Comparison of ENCODE assay signal across 16 cellular contexts in the genomic region with DNA sequence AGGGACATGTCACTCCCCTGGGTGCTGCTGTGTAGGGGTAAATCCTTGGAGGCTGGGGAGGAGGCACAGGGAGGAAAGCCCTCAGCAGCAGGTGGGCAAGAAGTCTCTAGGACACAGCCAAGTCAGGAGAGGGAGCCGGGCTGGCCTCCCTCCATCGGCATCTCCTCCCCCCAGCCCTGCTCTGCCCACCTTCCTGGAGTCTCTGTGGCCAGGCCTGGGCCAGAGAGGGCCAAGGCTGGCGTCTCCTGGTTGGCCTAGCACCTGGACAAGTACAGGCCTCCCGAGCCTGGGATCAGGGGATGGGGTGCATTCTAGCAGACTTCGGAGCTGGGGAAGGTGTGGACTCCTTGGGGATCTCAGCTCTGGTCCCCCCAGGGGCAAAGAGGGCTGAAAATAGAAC. TPM values are rescaled to one million over a fixed set of nuclear protein-coding genes. Genes with fewer than 3 reads are reported as not detected.
"Had no signal": no experiment of that assay in that cellular context is flagged by ENCODE, and none has a peak within 500 bp of the region (broad histone marks: within the 10 kb centered on the region; RNA-seq: fewer than 3 reads in every experiment).

No MANE protein-coding gene starts in this region.

- H3K4me3 ChIP-seq: adrenal gland, SJSA1 had no signal

- ATAC-seq: activated CD8-positive, alpha-beta T cell treated with anti-CD3 and anti-CD28 coated beads for 36 hours; activated T-cell treated with anti-CD3 and anti-CD28 coated beads, Interleukin-2, amount 50 U/mL, for 4 hours; foreskin keratinocyte; left lobe of liver; stimulated activated naive CD8-positive, alpha-beta T cell treated with anti-CD3 and anti-CD28 coated beads, Interleukin-15, Interleukin-2, amounts not matched to agents 100 U/mL and 50 U/mL, for 24 hours had no signal

- H3K36me3 ChIP-seq: adrenal gland, SJSA1 had no signal

- H3K9me3 ChIP-seq: adrenal gland, SJSA1 had no signal

- FAIRE-seq: colon had no signal

- DNase-seq: activated CD4-positive, alpha-beta T cell treated with anti-CD3 and anti-CD28 coated beads for 4 hours; activated CD8-positive, alpha-beta T cell treated with anti-CD3 and anti-CD28 coated beads for 36 hours; activated effector memory CD4-positive, alpha-beta T cell treated with Interleukin-2 at 50 U/mL for 16 hours; activated T-cell treated with anti-CD3 and anti-CD28 coated beads, Interleukin-2, amount 50 U/mL, for 4 hours; adrenal gland; caudate nucleus; foreskin keratinocyte; head of caudate nucleus; occipital lobe; stimulated activated CD4-positive, alpha-beta T cell treated with anti-CD3 and anti-CD28 coated beads, Interleukin-4, amount 100 ng/mL, for 24 hours; stimulated activated CD8-positive, alpha-beta memory T cell treated with anti-CD3 and anti-CD28 coated beads, Interleukin-4, amount 100 ng/mL, for 48 hours; stimulated activated naive CD8-positive, alpha-beta T cell treated with anti-CD3 and anti-CD28 coated beads, Interleukin-15, Interleukin-2, amounts not matched to agents 100 U/mL and 50 U/mL, for 24 hours; T-helper 2 cell had no signal

- H3K27ac ChIP-seq: adrenal gland, foreskin keratinocyte, SJSA1 had no signal

RNA-seq across cellular contexts. Expression of gene DES, which starts 18.3 kb away (rescaled TPM):
- total RNA-seq: activated CD8-positive, alpha-beta T cell treated with anti-CD3 and anti-CD28 coated beads for 36 hours; foreskin keratinocyte had no signal
